6 cellular contexts compared by ENCODE assay signal in genomic region chr20:41702647-41703046, GRCh38.
"Had no signal": no experiment of that assay in that cellular context is flagged by ENCODE, and none has a peak within 500 bp of the region (broad histone marks: within the 10 kb centered on the region; RNA-seq: fewer than 3 reads in every experiment).

No MANE protein-coding gene starts in this region.

- H3K4me1 ChIP-seq: HAP-1 had no signal

- FAIRE-seq: HepG2 had no signal

- DNase-seq: HFFc6, KBM-7 had no signal

- H3K9me3 ChIP-seq: HAP-1 had no signal

- H3K27ac ChIP-seq: KMS-11 had no signal

- H3K9ac ChIP-seq: KMS-11 had no signal

- H3K36me3 ChIP-seq: HAP-1 had no signal

- H3K4me2 ChIP-seq: GM23338, KMS-11 had no signal

- H3K4me3 ChIP-seq: GM23338, HAP-1 had no signal
